7 cellular contexts compared by ENCODE assay signal in the genomic region with DNA sequence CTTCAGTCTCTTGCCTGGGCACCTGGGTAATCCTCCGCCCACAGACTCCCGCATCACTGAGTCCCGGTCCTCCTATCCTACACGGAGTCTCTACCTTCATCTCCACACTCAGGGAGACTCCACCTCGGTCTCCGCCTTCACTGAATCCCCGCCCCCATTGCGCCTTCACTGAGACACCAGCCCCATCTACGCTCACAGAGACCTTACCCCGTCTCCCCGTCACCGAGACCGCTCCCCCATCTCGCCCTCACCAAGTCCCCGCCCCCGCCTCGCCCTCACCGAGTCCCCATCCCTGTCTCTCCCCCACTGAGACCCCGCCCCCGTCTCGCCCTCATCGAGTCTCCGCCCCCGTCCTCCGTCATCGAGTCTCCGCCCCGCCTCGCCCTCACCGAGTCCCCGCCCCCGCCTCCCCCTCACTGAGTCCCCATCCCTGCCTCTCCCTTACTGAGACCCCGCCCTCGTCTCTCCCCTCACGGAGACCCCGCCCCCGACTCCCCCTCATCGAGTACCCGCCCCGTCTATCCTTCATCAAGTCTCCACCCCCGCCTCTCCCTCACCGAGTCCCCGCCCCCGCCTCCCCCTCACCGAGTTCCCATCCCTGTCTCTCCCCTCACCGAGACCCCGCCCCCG. TPM values are rescaled to one million over a fixed set of nuclear protein-coding genes. Genes with fewer than 3 reads are reported as not detected.
A peak's percentile ranks its signal among the peaks of the same experiment; 100 is the strongest.
DNase-seq lines count a peak whose midpoint lies in the region; ATAC-seq and TF ChIP-seq lines count a peak whose summit lies in the region.

No MANE protein-coding gene starts in this region.

- H3K4me3 ChIP-seq in PC-9 (peak overlapping the region; percentile 64), esophagus squamous epithelium (peak overlapping the region; percentile 55 to 74 (median 69)), muscle layer of colon (ENCODE audit: low read depth in 1 of 2, low read length in 2 of 2) (peak overlapping the region; percentile 39 to 61)

- CTCF ChIA-PET in PC-9 (lab: Charles Lee), result interaction anchor here (0.6 kb wide), 1 partner anchor 637 kb away, joined by 3 read pairs; no protein-coding TSS in a partner anchor

- WGBS in esophagus squamous epithelium, 2 donors, result 1 to 3% methylated on average over 20 of the region's 48 CpGs

- peak; percentile 66 for DNase-seq in HuH-7.5 (ENCODE audit: low spot score)
- DNase-seq in PC-9, result peak; percentile 86 to 92
- DNase-seq in activated T-helper 1 cell treated with Interleukin-2 at 50 U/mL for 16 hours (ENCODE audit: low read depth), result peak; percentile 82
- DNase-seq in esophagus squamous epithelium (lab: John Stamatoyannopoulos, UW), result peak; percentile 96
- DNase-seq in stimulated activated CD8-positive, alpha-beta memory T cell treated with anti-CD3 and anti-CD28 coated beads, Interleukin-4, amount 100 ng/mL, for 24 hours (ENCODE audit: low read depth), result peak; percentile 84

- H3K27ac ChIP-seq in PC-9 (no peak overlapping the region), esophagus squamous epithelium (peak overlapping the region; percentile 93 to 98 (median 97)), muscle layer of colon (ENCODE audit: low read depth, low read length) (peak overlapping the region; percentile 34)

- H4K20me1 ChIP-seq in PC-9 (ENCODE audit: insufficient read depth), result no peaks in the 10 kb centered on the region

- POLR2A ChIA-PET in PC-9 (lab: Charles Lee; ENCODE audit: unreplicated experiment), result no interaction called here

- no peaks in the 10 kb centered on the region for H3K9me2 ChIP-seq in PC-9 (ENCODE audit: insufficient read depth)

- 0 out of 2 replicates have a peak, but pooled peaks cover 3% of the 10 kb centered on the region for H3K9me3 ChIP-seq in PC-9 (ENCODE audit: insufficient read depth, low read depth)
- H3K9me3 ChIP-seq in esophagus squamous epithelium, result no peaks in the 10 kb centered on the region
- H3K9me3 ChIP-seq in muscle layer of colon (ENCODE audit: low read length), result no peaks in the 10 kb centered on the region

- H3K4me1 ChIP-seq in PC-9 (replicated peaks; ENCODE audit: insufficient read depth), result peaks cover 20% of the 10 kb centered on the region
- H3K4me1 ChIP-seq in esophagus squamous epithelium, result peaks cover 3 to 36% (median 8%) of the 10 kb centered on the region in 3 donors
- no peaks in the 10 kb centered on the region for H3K4me1 ChIP-seq in muscle layer of colon (ENCODE audit: insufficient read depth, low read length)

- TF ChIP-seq CTCF in PC-9 (conservative IDR thresholded peaks at IDR 0.05), result no peak
- TF ChIP-seq CTCF in esophagus squamous epithelium (IDR thresholded peaks at IDR 0.05), result no peak

- intact Hi-C loops in PC-9 (cut with micrococcal nuclease; ENCODE audit: unreplicated experiment) (loop anchor here (1.0 to 10.0 kb wide), 3 partner anchors 28 to 584 kb away; partner anchors contain the start of gene FBXL12), esophagus squamous epithelium (cut with DNase I) (no loop called here)

- H2AFZ ChIP-seq in PC-9, result peak overlapping the region; percentile 68

- no peak overlapping the region for H3K9ac ChIP-seq in muscle layer of colon (ENCODE audit: low read length)

- no TSS peak for BruUV-seq in PC-9 (replicated peaks; lab: Mats Ljungman, UMichigan)

- H3K79me2 ChIP-seq in PC-9 (ENCODE audit: low read depth), result no peaks in the 10 kb centered on the region

- peaks cover 25% of the 10 kb centered on the region; the same call in 1 of the 2 replicates for H3F3A ChIP-seq in PC-9 (ENCODE audit: insufficient read depth, low read depth)

- H3K4me2 ChIP-seq in PC-9, result peak overlapping the region; percentile 75

- H3K36me3 ChIP-seq in PC-9 (ENCODE audit: low read depth), result no peaks in the 10 kb centered on the region
- no peaks in the 10 kb centered on the region for H3K36me3 ChIP-seq in esophagus squamous epithelium
- H3K36me3 ChIP-seq in muscle layer of colon (ENCODE audit: insufficient read depth, low read length), result no peaks in the 10 kb centered on the region

- ATAC-seq in GM18498 (IDR thresholded peaks at IDR 0.05; ENCODE audit: unreplicated experiment), result peak; percentile 47

- TF ChIP-seq POLR2A in esophagus squamous epithelium (IDR thresholded peaks at IDR 0.05), result peak in 3 of 4 donors; percentile 20 to 65 (median 63)

- H3K27me3 ChIP-seq in PC-9 (ENCODE audit: insufficient read depth, low read depth) (no peaks in the 10 kb centered on the region), esophagus squamous epithelium (no peaks in the 10 kb centered on the region), muscle layer of colon (ENCODE audit: control insufficient read depth in 1 of 2, insufficient read depth in 2 of 2, low read length in 2 of 2) (no peaks in the 10 kb centered on the region)

RNA-seq across cellular contexts. Expression of gene ZNF846, which starts 23.1 kb away (rescaled TPM):
- total RNA-seq in PC-9 (2021), result 8.3 and 9.6 TPM in 2 replicates
- 10 to 100 TPM; 10.8 to 18.5 (median 13.5) TPM for total RNA-seq in esophagus squamous epithelium

RNA-seq across cellular contexts. Expression of gene FBXL12, which starts 27.2 kb away (rescaled TPM):
- 30.7 and 35.8 TPM in 2 replicates for total RNA-seq in PC-9 (2021)
- 10 to 100 TPM in 3 of 4 donors, 1 to 10 TPM in 1; 6.9 to 20.0 (median 13.7) TPM for total RNA-seq in esophagus squamous epithelium

RNA-seq across cellular contexts. Expression of gene UBL5, which starts 36.1 kb away (rescaled TPM):
- total RNA-seq in PC-9 (2021) (400 and 403 TPM in 2 replicates), esophagus squamous epithelium (100 to 1,000 TPM; 394 to 688 (median 499) TPM)

RNA-seq across cellular contexts. Expression of gene PIN1, which starts 43.5 kb away (rescaled TPM):
- 72.2 and 74.1 TPM in 2 replicates for total RNA-seq in PC-9 (2021)
- 10 to 100 TPM; 61.1 to 77.1 (median 67.6) TPM for total RNA-seq in esophagus squamous epithelium
